Comparison of ENCODE assay signal across 9 cellular contexts in the genomic region with DNA sequence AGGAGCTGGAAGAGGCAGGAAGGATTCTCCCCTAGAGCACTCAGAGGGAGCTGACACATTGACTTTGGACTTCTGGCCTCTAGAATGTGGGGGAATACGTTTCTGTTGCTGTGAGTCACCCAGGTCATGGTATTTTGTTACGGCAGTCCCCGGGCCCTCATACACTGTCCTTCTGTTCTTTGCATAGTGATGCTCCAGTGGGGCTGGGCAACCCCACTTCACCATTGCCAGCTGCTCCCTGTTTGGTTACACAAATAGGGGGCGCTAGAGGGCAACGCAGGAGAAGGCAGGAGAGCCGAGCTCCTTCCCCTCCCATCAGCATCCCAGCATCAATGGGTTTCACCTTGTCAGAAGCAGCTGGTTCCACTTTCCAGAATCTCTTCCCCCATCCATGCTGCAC.
A peak's percentile ranks its signal among the peaks of the same experiment; 100 is the strongest.
DNase-seq lines count a peak whose midpoint lies in the region; ATAC-seq and TF ChIP-seq lines count a peak whose summit lies in the region.
"Had no signal": no experiment of that assay in that cellular context is flagged by ENCODE, and none has a peak within 500 bp of the region (broad histone marks: within the 10 kb centered on the region; RNA-seq: fewer than 3 reads in every experiment).

No MANE protein-coding gene starts in this region.

- no peaks in the 10 kb centered on the region for H4K20me1 ChIP-seq in KMS-11 (ENCODE audit: insufficient read depth)

- no peaks in the 10 kb centered on the region for H3K36me3 Mint-ChIP-seq in nephron progenitor cell (ENCODE audit: low read depth)

- H3K36me3 ChIP-seq in KMS-11 (ENCODE audit: insufficient read depth) = no peaks in the 10 kb centered on the region

- no peak overlapping the region for H3K27ac Mint-ChIP-seq in nephron progenitor cell
- H3K27ac Mint-ChIP-seq: activated T-cell treated with anti-CD3 and anti-CD28 coated beads, Interleukin-2, amount 50 U/mL, for 24 hours had no signal

- peaks cover 46% of the 10 kb centered on the region for H3K27me3 Mint-ChIP-seq in nephron progenitor cell (ENCODE audit: low read depth, poor library complexity)
- H3K27me3 Mint-ChIP-seq: activated T-cell treated with anti-CD3 and anti-CD28 coated beads, Interleukin-2, amount 50 U/mL, for 24 hours had no signal

- ATAC-seq in HG03457 (IDR thresholded peaks at IDR 0.05; ENCODE audit: unreplicated experiment) = no peak

- H3K4me3 Mint-ChIP-seq in nephron progenitor cell = no peak overlapping the region
- H3K4me3 Mint-ChIP-seq: activated T-cell treated with anti-CD3 and anti-CD28 coated beads, Interleukin-2, amount 50 U/mL, for 24 hours had no signal

- peak; percentile 6 for DNase-seq in DMS53 (lab: John Stamatoyannopoulos, UW)
- DNase-seq in DMS53 treated with DMSO at 0.1 percent for 48 hours (lab: John Stamatoyannopoulos, UW; ENCODE audit: unreplicated experiment) = no peak
- DNase-seq in cardiac fibroblast (ENCODE audit: low read depth in 2 of 2) = peak; percentile 25 to 40
- peak; percentile 40 for DNase-seq in nephron progenitor cell
- DNase-seq in hippocampal formation (lab: John Stamatoyannopoulos, UW) = no peak
- no peak for DNase-seq in NCI-H1436 (lab: John Stamatoyannopoulos, UW)
- DNase-seq: activated T-cell treated with anti-CD3 and anti-CD28 coated beads, Interleukin-2, amount 50 U/mL, for 24 hours had no signal

- H3K9ac ChIP-seq in KMS-11 = no peak overlapping the region

- H3K79me2 ChIP-seq in KMS-11 (ENCODE audit: insufficient read depth, low read depth) = no peaks in the 10 kb centered on the region

- TF ChIP-seq CTCF in KMS-11 (conservative IDR thresholded peaks at IDR 0.05; ENCODE audit: low read depth, low read length) (0 out of 2 replicates have a peak, but pooled peaks have one; percentile 24), cardiac fibroblast (IDR thresholded peaks at IDR 0.05; ENCODE audit: low read depth, low read length) (peak; percentile 55), nephron progenitor cell (IDR thresholded peaks at IDR 0.05) (peak; percentile 45)

- H3K27me3 ChIP-seq in KMS-11 (ENCODE audit: insufficient read depth, low read depth) = 0 out of 2 replicates have a peak, but pooled peaks cover 13% of the 10 kb centered on the region

- no peak overlapping the region for H2AFZ ChIP-seq in KMS-11 (ENCODE audit: low read depth)

- H3K4me1 Mint-ChIP-seq in nephron progenitor cell = peaks cover 9% of the 10 kb centered on the region

- no peak overlapping the region for H3K4me2 ChIP-seq in KMS-11

- H3K4me3 ChIP-seq in KMS-11 (IDR thresholded peaks at IDR 0.05; ENCODE audit: insufficient read depth, low read depth, low read length) (no peak overlapping the region), cardiac fibroblast (replicated peaks in 1 of 2; ENCODE audit: low read depth in 2 of 2, low read length in 2 of 2) (no peak overlapping the region)

- peaks cover 28% of the 10 kb centered on the region for H3K9me3 Mint-ChIP-seq in nephron progenitor cell

- H3K4me1 ChIP-seq in KMS-11 (ENCODE audit: low read depth, poor library complexity, severe bottlenecking) = no peaks in the 10 kb centered on the region

- no peak overlapping the region for H3K27ac ChIP-seq in KMS-11

Comparison
In these comparisons a context has a peak if more than half of its experiments do, and no peak if none do; other contexts are left out.
1. DNase-seq: peak in DMS53 (single experiment), cardiac fibroblast (2 of 2) and nephron progenitor cell (single experiment); none in DMS53 treated with DMSO at 0.1 percent for 48 hours (single experiment), hippocampal formation (0 of 2) and NCI-H1436 (single experiment).
2. Peak in every context shown above with its lines, with median percentiles within 50 percentile points of each other: CTCF ChIP-seq.